In the genomic region with DNA sequence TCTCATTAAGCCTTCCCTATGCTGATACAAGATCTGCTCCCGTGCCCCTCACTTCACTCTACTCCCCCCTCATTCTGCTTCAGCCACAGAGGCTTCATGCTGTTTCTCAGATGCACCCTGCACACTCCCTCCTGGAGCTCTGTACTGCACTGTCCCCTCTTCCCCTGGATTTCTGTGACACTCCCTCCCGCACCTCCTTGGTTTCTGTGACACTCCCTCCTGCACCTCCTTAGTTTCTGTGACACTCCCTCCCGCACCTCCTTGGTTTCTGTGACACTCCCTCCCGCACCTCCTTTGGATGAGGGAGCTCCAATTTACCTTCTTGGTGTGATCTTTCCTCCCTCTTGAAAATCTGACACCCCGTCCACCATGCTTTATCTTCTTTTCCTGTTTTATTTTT, we compare ENCODE assay signal across 20 cellular contexts.
"Had no signal": no experiment of that assay in that cellular context is flagged by ENCODE, and none has a peak within 500 bp of the region (broad histone marks: within the 10 kb centered on the region; RNA-seq: fewer than 3 reads in every experiment).

No MANE protein-coding gene starts in this region.

- H3K4me1 ChIP-seq: left ventricle myocardium inferior, lower lobe of right lung, psoas muscle had no signal

- H3K4me3 Mint-ChIP-seq: naive B cell; nephron; stimulated activated naive B cell treated with anti-CD40 and anti-IgM and Interleukin-4, amounts not matched to agents 10 μg/mL and 1 μg/mL and 100 μg/mL, for 72 hours; stimulated activated naive CD8-positive, alpha-beta T cell treated with anti-CD3 and anti-CD28 coated beads, Interleukin-15, amount 100 ng/mL, for 72 hours had no signal

- H3K27me3 Mint-ChIP-seq: naive B cell; stimulated activated naive B cell treated with anti-CD40 and anti-IgM and Interleukin-4, amounts not matched to agents 10 μg/mL and 1 μg/mL and 100 μg/mL, for 72 hours; stimulated activated naive CD8-positive, alpha-beta T cell treated with anti-CD3 and anti-CD28 coated beads, Interleukin-15, amount 100 ng/mL, for 72 hours had no signal

- H3K9me3 ChIP-seq: left ventricle myocardium inferior, lower lobe of right lung, psoas muscle, thoracic aorta, transverse colon had no signal

- H3K27ac ChIP-seq: coronary artery, hepatocyte, left ventricle myocardium inferior, lower lobe of right lung, psoas muscle, thoracic aorta, transverse colon had no signal

- ATAC-seq: left cardiac atrium; lower lobe of right lung; psoas muscle; sciatic nerve; stimulated activated naive B cell treated with anti-CD40 and anti-IgM and Interleukin-4, amounts not matched to agents 10 μg/mL and 1 μg/mL and 100 μg/mL, for 72 hours; stimulated activated naive CD8-positive, alpha-beta T cell treated with anti-CD3 and anti-CD28 coated beads, Interleukin-15, amount 100 ng/mL, for 72 hours had no signal

- H3K27me3 ChIP-seq: hepatocyte, transverse colon had no signal

- H3K9me3 Mint-ChIP-seq: nephron; stimulated activated naive B cell treated with anti-CD40 and anti-IgM and Interleukin-4, amounts not matched to agents 10 μg/mL and 1 μg/mL and 100 μg/mL, for 72 hours; stimulated activated naive CD8-positive, alpha-beta T cell treated with anti-CD3 and anti-CD28 coated beads, Interleukin-15, amount 100 ng/mL, for 72 hours had no signal

- DNase-seq: effector CD4-positive, alpha-beta T cell; foreskin melanocyte; kidney; left cardiac atrium; left ventricle myocardium inferior; lower lobe of right lung; mesenchymal stem cell; naive B cell; psoas muscle; retina; stimulated activated CD4-positive, alpha-beta T cell treated with anti-CD3 and anti-CD28 coated beads, Interleukin-2, amount 100 ng/mL, for 24 hours; stimulated activated CD4-positive, alpha-beta T cell treated with anti-CD3 and anti-CD28 coated beads, Interleukin-4, amount 100 ng/mL, for 4 hours; stimulated activated naive B cell treated with anti-CD40 and anti-IgM and Interleukin-4, amounts not matched to agents 10 μg/mL and 1 μg/mL and 100 μg/mL, for 72 hours; stimulated activated naive CD8-positive, alpha-beta T cell treated with anti-CD3 and anti-CD28 coated beads, Interleukin-15, amount 100 ng/mL, for 72 hours; transverse colon had no signal

- H3K4me3 ChIP-seq: coronary artery, hepatocyte, left ventricle myocardium inferior, lower lobe of right lung, psoas muscle, thoracic aorta, transverse colon had no signal

- H3K36me3 ChIP-seq: thoracic aorta had no signal

- H3K27ac Mint-ChIP-seq: naive B cell; nephron; stimulated activated naive B cell treated with anti-CD40 and anti-IgM and Interleukin-4, amounts not matched to agents 10 μg/mL and 1 μg/mL and 100 μg/mL, for 72 hours had no signal
